2 cellular contexts compared by ENCODE assay signal in the genomic region with DNA sequence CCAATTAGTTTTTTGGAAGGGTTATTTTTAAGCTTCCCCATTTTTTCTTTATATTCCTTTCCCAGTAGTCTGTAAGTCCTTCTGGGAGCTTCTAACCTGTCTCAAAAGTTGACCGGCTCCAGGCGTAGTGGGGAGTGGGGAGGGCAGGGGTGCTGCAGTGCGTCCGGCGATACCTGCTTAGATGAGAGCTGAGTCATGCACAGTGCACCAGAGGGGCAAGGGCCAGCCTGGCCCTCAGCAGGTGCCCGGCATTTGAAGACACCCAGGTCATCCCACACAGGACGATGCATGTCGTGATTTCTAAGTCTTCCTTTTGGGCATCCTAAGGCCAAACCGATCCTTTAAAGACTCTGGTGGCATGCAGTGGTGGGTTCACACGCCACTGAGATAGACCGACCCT.
TF ChIP-seq lines count a peak whose summit lies in the region.

No MANE protein-coding gene starts in this region.

TF ChIP-seq in H1, 55 proteins besides CTCF, POLR2A, EP300 and RAD21:
- no peak for TF ChIP-seq BCL11A (IDR thresholded peaks at IDR 0.05; ENCODE audit: low read depth in 2 of 2, low read length in 2 of 2)
- no peak for TF ChIP-seq CTBP2 (IDR thresholded peaks at IDR 0.05; ENCODE audit: borderline replicate concordance, insufficient read depth, insufficient read length, low read length)
- TF ChIP-seq BRCA1 (IDR thresholded peaks at IDR 0.05; ENCODE audit: low read depth, low read length), result no peak
- TF ChIP-seq, protein P1, sequence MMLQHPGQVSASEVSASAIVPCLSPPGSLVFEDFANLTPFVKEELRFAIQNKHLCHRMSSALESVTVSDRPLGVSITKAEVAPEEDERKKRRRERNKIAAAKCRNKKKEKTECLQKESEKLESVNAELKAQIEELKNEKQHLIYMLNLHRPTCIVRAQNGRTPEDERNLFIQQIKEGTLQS (IDR thresholded peaks at IDR 0.05; ENCODE audit: insufficient read depth, low read depth, low read length), result no peak
- TF ChIP-seq SIN3A (conservative IDR thresholded peaks at IDR 0.05 in 1 of 2, IDR thresholded peaks at IDR 0.05 in 1 of 2; ENCODE audit: low read depth in 1 of 2, low read length in 2 of 2), result no peak
- TF ChIP-seq BACH1 (IDR thresholded peaks at IDR 0.05; ENCODE audit: low read length), result no peak
- TF ChIP-seq HDAC6 (IDR thresholded peaks at IDR 0.05; ENCODE audit: low read depth, low read length), result no peak
- no peak for TF ChIP-seq KDM5A (IDR thresholded peaks at IDR 0.05; ENCODE audit: low read length)
- TF ChIP-seq CREB1 (IDR thresholded peaks at IDR 0.05), result no peak
- no peak for TF ChIP-seq CEBPB (IDR thresholded peaks at IDR 0.05; ENCODE audit: low read depth, low read length)
- TF ChIP-seq TAF7 (optimal IDR thresholded peaks at IDR 0.05; ENCODE audit: borderline replicate concordance, low read depth, low read length), result no peak
- TF ChIP-seq, protein P2, sequence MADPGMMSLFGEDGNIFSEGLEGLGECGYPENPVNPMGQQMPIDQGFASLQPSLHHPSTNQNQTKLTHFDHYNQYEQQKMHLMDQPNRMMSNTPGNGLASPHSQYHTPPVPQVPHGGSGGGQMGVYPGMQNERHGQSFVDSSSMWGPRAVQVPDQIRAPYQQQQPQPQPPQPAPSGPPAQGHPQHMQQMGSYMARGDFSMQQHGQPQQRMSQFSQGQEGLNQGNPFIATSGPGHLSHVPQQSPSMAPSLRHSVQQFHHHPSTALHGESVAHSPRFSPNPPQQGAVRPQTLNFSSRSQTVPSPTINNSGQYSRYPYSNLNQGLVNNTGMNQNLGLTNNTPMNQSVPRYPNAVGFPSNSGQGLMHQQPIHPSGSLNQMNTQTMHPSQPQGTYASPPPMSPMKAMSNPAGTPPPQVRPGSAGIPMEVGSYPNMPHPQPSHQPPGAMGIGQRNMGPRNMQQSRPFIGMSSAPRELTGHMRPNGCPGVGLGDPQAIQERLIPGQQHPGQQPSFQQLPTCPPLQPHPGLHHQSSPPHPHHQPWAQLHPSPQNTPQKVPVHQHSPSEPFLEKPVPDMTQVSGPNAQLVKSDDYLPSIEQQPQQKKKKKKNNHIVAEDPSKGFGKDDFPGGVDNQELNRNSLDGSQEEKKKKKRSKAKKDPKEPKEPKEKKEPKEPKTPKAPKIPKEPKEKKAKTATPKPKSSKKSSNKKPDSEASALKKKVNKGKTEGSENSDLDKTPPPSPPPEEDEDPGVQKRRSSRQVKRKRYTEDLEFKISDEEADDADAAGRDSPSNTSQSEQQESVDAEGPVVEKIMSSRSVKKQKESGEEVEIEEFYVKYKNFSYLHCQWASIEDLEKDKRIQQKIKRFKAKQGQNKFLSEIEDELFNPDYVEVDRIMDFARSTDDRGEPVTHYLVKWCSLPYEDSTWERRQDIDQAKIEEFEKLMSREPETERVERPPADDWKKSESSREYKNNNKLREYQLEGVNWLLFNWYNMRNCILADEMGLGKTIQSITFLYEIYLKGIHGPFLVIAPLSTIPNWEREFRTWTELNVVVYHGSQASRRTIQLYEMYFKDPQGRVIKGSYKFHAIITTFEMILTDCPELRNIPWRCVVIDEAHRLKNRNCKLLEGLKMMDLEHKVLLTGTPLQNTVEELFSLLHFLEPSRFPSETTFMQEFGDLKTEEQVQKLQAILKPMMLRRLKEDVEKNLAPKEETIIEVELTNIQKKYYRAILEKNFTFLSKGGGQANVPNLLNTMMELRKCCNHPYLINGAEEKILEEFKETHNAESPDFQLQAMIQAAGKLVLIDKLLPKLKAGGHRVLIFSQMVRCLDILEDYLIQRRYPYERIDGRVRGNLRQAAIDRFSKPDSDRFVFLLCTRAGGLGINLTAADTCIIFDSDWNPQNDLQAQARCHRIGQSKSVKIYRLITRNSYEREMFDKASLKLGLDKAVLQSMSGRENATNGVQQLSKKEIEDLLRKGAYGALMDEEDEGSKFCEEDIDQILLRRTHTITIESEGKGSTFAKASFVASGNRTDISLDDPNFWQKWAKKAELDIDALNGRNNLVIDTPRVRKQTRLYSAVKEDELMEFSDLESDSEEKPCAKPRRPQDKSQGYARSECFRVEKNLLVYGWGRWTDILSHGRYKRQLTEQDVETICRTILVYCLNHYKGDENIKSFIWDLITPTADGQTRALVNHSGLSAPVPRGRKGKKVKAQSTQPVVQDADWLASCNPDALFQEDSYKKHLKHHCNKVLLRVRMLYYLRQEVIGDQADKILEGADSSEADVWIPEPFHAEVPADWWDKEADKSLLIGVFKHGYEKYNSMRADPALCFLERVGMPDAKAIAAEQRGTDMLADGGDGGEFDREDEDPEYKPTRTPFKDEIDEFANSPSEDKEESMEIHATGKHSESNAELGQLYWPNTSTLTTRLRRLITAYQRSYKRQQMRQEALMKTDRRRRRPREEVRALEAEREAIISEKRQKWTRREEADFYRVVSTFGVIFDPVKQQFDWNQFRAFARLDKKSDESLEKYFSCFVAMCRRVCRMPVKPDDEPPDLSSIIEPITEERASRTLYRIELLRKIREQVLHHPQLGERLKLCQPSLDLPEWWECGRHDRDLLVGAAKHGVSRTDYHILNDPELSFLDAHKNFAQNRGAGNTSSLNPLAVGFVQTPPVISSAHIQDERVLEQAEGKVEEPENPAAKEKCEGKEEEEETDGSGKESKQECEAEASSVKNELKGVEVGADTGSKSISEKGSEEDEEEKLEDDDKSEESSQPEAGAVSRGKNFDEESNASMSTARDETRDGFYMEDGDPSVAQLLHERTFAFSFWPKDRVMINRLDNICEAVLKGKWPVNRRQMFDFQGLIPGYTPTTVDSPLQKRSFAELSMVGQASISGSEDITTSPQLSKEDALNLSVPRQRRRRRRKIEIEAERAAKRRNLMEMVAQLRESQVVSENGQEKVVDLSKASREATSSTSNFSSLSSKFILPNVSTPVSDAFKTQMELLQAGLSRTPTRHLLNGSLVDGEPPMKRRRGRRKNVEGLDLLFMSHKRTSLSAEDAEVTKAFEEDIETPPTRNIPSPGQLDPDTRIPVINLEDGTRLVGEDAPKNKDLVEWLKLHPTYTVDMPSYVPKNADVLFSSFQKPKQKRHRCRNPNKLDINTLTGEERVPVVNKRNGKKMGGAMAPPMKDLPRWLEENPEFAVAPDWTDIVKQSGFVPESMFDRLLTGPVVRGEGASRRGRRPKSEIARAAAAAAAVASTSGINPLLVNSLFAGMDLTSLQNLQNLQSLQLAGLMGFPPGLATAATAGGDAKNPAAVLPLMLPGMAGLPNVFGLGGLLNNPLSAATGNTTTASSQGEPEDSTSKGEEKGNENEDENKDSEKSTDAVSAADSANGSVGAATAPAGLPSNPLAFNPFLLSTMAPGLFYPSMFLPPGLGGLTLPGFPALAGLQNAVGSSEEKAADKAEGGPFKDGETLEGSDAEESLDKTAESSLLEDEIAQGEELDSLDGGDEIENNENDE (IDR thresholded peaks at IDR 0.05; ENCODE audit: insufficient replicate concordance, low read length), result no peak
TF ChIP-seq in H1: peak in this region for 0.

TF ChIP-seq in GM23338, 12 proteins besides CTCF, POLR2A, EP300 and RAD21:
- TF ChIP-seq EZH2 (IDR thresholded peaks at IDR 0.05; ENCODE audit: low read depth, unreplicated experiment) (no peak), POLR2AphosphoS5 (IDR thresholded peaks at IDR 0.05; ENCODE audit: low read depth) (no peak), ZNF114 (CRISPR knock-in tag; IDR thresholded peaks at IDR 0.05) (no peak), EZH2phosphoT487 (IDR thresholded peaks at IDR 0.05; ENCODE audit: unreplicated experiment) (no peak), CREB1 (CRISPR knock-in tag; IDR thresholded peaks at IDR 0.05; ENCODE audit: low read depth) (no peak)
- TF ChIP-seq, protein P3, sequence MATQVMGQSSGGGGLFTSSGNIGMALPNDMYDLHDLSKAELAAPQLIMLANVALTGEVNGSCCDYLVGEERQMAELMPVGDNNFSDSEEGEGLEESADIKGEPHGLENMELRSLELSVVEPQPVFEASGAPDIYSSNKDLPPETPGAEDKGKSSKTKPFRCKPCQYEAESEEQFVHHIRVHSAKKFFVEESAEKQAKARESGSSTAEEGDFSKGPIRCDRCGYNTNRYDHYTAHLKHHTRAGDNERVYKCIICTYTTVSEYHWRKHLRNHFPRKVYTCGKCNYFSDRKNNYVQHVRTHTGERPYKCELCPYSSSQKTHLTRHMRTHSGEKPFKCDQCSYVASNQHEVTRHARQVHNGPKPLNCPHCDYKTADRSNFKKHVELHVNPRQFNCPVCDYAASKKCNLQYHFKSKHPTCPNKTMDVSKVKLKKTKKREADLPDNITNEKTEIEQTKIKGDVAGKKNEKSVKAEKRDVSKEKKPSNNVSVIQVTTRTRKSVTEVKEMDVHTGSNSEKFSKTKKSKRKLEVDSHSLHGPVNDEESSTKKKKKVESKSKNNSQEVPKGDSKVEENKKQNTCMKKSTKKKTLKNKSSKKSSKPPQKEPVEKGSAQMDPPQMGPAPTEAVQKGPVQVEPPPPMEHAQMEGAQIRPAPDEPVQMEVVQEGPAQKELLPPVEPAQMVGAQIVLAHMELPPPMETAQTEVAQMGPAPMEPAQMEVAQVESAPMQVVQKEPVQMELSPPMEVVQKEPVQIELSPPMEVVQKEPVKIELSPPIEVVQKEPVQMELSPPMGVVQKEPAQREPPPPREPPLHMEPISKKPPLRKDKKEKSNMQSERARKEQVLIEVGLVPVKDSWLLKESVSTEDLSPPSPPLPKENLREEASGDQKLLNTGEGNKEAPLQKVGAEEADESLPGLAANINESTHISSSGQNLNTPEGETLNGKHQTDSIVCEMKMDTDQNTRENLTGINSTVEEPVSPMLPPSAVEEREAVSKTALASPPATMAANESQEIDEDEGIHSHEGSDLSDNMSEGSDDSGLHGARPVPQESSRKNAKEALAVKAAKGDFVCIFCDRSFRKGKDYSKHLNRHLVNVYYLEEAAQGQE (IDR thresholded peaks at IDR 0.05; ENCODE audit: unreplicated experiment), result no peak
- TF ChIP-seq, protein P4, sequence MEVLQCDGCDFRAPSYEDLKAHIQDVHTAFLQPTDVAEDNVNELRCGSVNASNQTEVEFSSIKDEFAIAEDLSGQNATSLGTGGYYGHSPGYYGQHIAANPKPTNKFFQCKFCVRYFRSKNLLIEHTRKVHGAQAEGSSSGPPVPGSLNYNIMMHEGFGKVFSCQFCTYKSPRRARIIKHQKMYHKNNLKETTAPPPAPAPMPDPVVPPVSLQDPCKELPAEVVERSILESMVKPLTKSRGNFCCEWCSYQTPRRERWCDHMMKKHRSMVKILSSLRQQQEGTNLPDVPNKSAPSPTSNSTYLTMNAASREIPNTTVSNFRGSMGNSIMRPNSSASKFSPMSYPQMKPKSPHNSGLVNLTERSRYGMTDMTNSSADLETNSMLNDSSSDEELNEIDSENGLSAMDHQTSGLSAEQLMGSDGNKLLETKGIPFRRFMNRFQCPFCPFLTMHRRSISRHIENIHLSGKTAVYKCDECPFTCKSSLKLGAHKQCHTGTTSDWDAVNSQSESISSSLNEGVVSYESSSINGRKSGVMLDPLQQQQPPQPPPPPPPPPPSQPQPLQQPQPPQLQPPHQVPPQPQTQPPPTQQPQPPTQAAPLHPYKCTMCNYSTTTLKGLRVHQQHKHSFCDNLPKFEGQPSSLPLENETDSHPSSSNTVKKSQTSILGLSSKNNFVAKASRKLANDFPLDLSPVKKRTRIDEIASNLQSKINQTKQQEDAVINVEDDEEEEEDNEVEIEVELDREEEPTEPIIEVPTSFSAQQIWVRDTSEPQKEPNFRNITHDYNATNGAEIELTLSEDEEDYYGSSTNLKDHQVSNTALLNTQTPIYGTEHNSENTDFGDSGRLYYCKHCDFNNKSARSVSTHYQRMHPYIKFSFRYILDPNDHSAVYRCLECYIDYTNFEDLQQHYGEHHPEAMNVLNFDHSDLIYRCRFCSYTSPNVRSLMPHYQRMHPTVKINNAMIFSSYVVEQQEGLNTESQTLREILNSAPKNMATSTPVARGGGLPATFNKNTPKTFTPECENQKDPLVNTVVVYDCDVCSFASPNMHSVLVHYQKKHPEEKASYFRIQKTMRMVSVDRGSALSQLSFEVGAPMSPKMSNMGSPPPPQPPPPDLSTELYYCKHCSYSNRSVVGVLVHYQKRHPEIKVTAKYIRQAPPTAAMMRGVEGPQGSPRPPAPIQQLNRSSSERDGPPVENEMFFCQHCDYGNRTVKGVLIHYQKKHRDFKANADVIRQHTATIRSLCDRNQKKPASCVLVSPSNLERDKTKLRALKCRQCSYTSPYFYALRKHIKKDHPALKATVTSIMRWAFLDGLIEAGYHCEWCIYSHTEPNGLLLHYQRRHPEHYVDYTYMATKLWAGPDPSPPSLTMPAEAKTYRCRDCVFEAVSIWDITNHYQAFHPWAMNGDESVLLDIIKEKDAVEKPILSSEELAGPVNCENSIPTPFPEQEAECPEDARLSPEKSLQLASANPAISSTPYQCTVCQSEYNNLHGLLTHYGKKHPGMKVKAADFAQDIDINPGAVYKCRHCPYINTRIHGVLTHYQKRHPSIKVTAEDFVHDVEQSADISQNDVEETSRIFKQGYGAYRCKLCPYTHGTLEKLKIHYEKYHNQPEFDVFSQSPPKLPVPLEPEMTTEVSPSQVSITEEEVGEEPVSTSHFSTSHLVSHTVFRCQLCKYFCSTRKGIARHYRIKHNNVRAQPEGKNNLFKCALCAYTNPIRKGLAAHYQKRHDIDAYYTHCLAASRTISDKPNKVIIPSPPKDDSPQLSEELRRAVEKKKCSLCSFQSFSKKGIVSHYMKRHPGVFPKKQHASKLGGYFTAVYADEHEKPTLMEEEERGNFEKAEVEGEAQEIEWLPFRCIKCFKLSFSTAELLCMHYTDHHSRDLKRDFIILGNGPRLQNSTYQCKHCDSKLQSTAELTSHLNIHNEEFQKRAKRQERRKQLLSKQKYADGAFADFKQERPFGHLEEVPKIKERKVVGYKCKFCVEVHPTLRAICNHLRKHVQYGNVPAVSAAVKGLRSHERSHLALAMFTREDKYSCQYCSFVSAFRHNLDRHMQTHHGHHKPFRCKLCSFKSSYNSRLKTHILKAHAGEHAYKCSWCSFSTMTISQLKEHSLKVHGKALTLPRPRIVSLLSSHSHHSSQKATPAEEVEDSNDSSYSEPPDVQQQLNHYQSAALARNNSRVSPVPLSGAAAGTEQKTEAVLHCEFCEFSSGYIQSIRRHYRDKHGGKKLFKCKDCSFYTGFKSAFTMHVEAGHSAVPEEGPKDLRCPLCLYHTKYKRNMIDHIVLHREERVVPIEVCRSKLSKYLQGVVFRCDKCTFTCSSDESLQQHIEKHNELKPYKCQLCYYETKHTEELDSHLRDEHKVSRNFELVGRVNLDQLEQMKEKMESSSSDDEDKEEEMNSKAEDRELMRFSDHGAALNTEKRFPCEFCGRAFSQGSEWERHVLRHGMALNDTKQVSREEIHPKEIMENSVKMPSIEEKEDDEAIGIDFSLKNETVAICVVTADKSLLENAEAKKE (CRISPR knock-in tag; IDR thresholded peaks at IDR 0.05), result no peak
- TF ChIP-seq, protein P5, sequence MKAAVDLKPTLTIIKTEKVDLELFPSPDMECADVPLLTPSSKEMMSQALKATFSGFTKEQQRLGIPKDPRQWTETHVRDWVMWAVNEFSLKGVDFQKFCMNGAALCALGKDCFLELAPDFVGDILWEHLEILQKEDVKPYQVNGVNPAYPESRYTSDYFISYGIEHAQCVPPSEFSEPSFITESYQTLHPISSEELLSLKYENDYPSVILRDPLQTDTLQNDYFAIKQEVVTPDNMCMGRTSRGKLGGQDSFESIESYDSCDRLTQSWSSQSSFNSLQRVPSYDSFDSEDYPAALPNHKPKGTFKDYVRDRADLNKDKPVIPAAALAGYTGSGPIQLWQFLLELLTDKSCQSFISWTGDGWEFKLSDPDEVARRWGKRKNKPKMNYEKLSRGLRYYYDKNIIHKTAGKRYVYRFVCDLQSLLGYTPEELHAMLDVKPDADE (IDR thresholded peaks at IDR 0.05), result no peak
TF ChIP-seq in GM23338: peak in this region for 0.
